ENCODE assay signal across 1 cellular context in genomic region chr7:117637937-117638336, GRCh38.
TF ChIP-seq lines count a peak whose summit lies in the region.

No MANE protein-coding gene starts in this region.

TF ChIP-seq in GM23338, 12 proteins besides CTCF, POLR2A, EP300 and RAD21 (continued from another document):
- TF ChIP-seq ZNF462 (CRISPR knock-in tag; IDR thresholded peaks at IDR 0.05) (no peak), CREB1 (CRISPR knock-in tag; IDR thresholded peaks at IDR 0.05; ENCODE audit: low read depth) (no peak), EZH2 (IDR thresholded peaks at IDR 0.05; ENCODE audit: low read depth, unreplicated experiment) (no peak), STAT1 (IDR thresholded peaks at IDR 0.05; ENCODE audit: unreplicated experiment) (no peak), EZH2phosphoT487 (IDR thresholded peaks at IDR 0.05; ENCODE audit: unreplicated experiment) (no peak), REST (IDR thresholded peaks at IDR 0.05; ENCODE audit: unreplicated experiment) (no peak), ZNF114 (CRISPR knock-in tag; IDR thresholded peaks at IDR 0.05) (no peak), JUNB (IDR thresholded peaks at IDR 0.05; ENCODE audit: unreplicated experiment) (no peak), ZNF331 (CRISPR knock-in tag; IDR thresholded peaks at IDR 0.05; ENCODE audit: low read depth) (no peak), ETS1 (IDR thresholded peaks at IDR 0.05) (no peak), POLR2AphosphoS5 (IDR thresholded peaks at IDR 0.05; ENCODE audit: low read depth) (no peak)
